8 cellular contexts compared by ENCODE assay signal in the genomic region with DNA sequence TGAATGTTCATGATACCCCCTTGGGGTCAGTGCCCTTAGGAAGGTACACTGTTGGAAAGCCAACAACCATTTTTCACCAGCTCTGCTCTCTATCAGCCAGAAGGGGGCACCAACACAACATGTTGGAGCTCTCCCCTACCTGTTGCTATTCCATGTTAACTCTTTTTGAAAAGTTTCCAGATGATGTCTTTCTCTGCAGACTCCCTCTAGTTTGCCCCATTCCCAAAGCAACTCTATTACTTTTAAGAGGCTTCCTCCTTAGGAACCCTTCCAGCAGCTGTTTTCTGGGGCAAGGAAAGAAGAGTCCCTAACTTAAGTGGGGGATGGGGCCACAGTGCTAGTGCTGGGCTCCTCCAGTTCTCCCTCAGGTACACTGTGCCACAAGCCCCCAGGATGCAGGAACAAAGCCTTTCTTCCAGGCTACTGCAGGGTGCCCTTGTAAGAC. TPM values are rescaled to one million over a fixed set of nuclear protein-coding genes. Genes with fewer than 3 reads are reported as not detected.
DNase-seq lines count a peak whose midpoint lies in the region; ATAC-seq, FAIRE-seq and TF ChIP-seq lines count a peak whose summit lies in the region.

No MANE protein-coding gene starts in this region.

- peak; percentile 76 to 83 for ATAC-seq in activated T-cell treated with anti-CD3 and anti-CD28 coated beads, Interleukin-2, amount 50 U/mL, for 4 hours
- ATAC-seq in pancreas (peak; percentile 67 to 91 (median 88)), HG02623 (IDR thresholded peaks at IDR 0.05; ENCODE audit: unreplicated experiment) (no peak), HG02763 (IDR thresholded peaks at IDR 0.05; ENCODE audit: unreplicated experiment) (no peak)

- H3K9me3 ChIP-seq in DOHH2 (ENCODE audit: control insufficient read depth, insufficient read depth, low read length): no peaks in the 10 kb centered on the region
- no peaks in the 10 kb centered on the region for H3K9me3 ChIP-seq in NT2/D1 (ENCODE audit: insufficient read depth, low read length)
- H3K9me3 ChIP-seq in pancreas: no peaks in the 10 kb centered on the region

- intact Hi-C loops in pancreas (cut with DNase I): no loop called here

- peaks cover 9% of the 10 kb centered on the region for H3K4me1 Mint-ChIP-seq in activated T-cell treated with anti-CD3 and anti-CD28 coated beads, Interleukin-2, amount 50 U/mL, for 4 hours (ENCODE audit: low read depth)

- peaks cover 9% of the 10 kb centered on the region for H3K36me3 Mint-ChIP-seq in activated T-cell treated with anti-CD3 and anti-CD28 coated beads, Interleukin-2, amount 50 U/mL, for 4 hours (ENCODE audit: insufficient read depth)

- no peak overlapping the region for H3K4me3 Mint-ChIP-seq in activated T-cell treated with anti-CD3 and anti-CD28 coated beads, Interleukin-2, amount 50 U/mL, for 4 hours

- no peak overlapping the region for H3K9ac ChIP-seq in NT2/D1 (ENCODE audit: insufficient read length, low read depth)

- no peaks in the 10 kb centered on the region for H3K36me3 ChIP-seq in DOHH2 (ENCODE audit: control insufficient read depth, low read length)
- peaks cover 42% of the 10 kb centered on the region for H3K36me3 ChIP-seq in NT2/D1 (ENCODE audit: insufficient read depth, insufficient read length, low read length)
- peaks cover 0 to 28% (median 4%) of the 10 kb centered on the region in 3 donors for H3K36me3 ChIP-seq in pancreas

- H3K79me2 ChIP-seq in DOHH2 (ENCODE audit: control insufficient read depth, low read length): no peaks in the 10 kb centered on the region

- H3K27ac ChIP-seq in DOHH2 (ENCODE audit: low read depth, low read length) (no peak overlapping the region), pancreas (no peak overlapping the region)

- no peaks in the 10 kb centered on the region for H3F3A ChIP-seq in DOHH2 (ENCODE audit: control insufficient read depth, insufficient read depth)

- no peaks in the 10 kb centered on the region for H3K9me3 Mint-ChIP-seq in activated T-cell treated with anti-CD3 and anti-CD28 coated beads, Interleukin-2, amount 50 U/mL, for 4 hours

- no peak for FAIRE-seq in pancreas (lab: Jason Lieb, UNC)

- H3K27me3 ChIP-seq in DOHH2 (ENCODE audit: control insufficient read depth, low read length) (no peaks in the 10 kb centered on the region), NT2/D1 (ENCODE audit: insufficient read depth, insufficient read length) (no peaks in the 10 kb centered on the region), pancreas (no peaks in the 10 kb centered on the region)

- H3K4me2 ChIP-seq in DOHH2 (ENCODE audit: low read length): no peak overlapping the region

- H4K20me1 ChIP-seq in DOHH2 (ENCODE audit: control insufficient read depth, insufficient read depth, low read depth, low read length): no peaks in the 10 kb centered on the region

- DNase-seq in HS-27A (ENCODE audit: low read depth) (peak; percentile 29), NT2/D1 (ENCODE audit: low read depth, low spot score) (peak; percentile 72), fibroblast of villous mesenchyme (ENCODE audit: low read depth) (peak; percentile 57), pancreas (peak in 2 of 6 donors; percentile 15 to 44)
- peak; percentile 35 for DNase-seq in activated T-cell treated with anti-CD3 and anti-CD28 coated beads, Interleukin-2, amount 50 U/mL, for 4 hours

- peak; percentile 89 for TF ChIP-seq CTCF in DOHH2 (IDR thresholded peaks at IDR 0.05; ENCODE audit: low read depth, low read length, poor library complexity, severe bottlenecking)
- TF ChIP-seq CTCF in fibroblast of villous mesenchyme (IDR thresholded peaks at IDR 0.05; ENCODE audit: insufficient read depth, low read depth, low read length): peak; percentile 87
- TF ChIP-seq CTCF in pancreas (IDR thresholded peaks at IDR 0.05): peak; percentile 42 to 63 (median 58)

- no peaks in the 10 kb centered on the region for H3K9me2 ChIP-seq in DOHH2 (replicated peaks; ENCODE audit: control insufficient read depth, low read length)

- H3K4me3 ChIP-seq in DOHH2 (ENCODE audit: low read length) (no peak overlapping the region), NT2/D1 (ENCODE audit: insufficient read length, low read depth) (no peak overlapping the region), fibroblast of villous mesenchyme (ENCODE audit: low read depth, low read length) (no peak overlapping the region), pancreas (no peak overlapping the region)

- no peaks in the 10 kb centered on the region for H3K27me3 Mint-ChIP-seq in activated T-cell treated with anti-CD3 and anti-CD28 coated beads, Interleukin-2, amount 50 U/mL, for 4 hours (ENCODE audit: low read depth)

- peaks cover 21% of the 10 kb centered on the region for H3K4me1 ChIP-seq in DOHH2 (ENCODE audit: control insufficient read depth, low read length)
- no peaks in the 10 kb centered on the region for H3K4me1 ChIP-seq in NT2/D1 (ENCODE audit: insufficient read depth, insufficient read length)
- no peaks in the 10 kb centered on the region for H3K4me1 ChIP-seq in pancreas

RNA-seq across cellular contexts. Expression of gene NDC1, which starts 22.9 kb away (rescaled TPM):
- 10 to 100 TPM; 34.2 to 39.8 (median 37.6) TPM for total RNA-seq in activated T-cell treated with anti-CD3 and anti-CD28 coated beads, Interleukin-2, amount 50 U/mL, for 4 hours
- total RNA-seq in fibroblast of villous mesenchyme (13.9 and 28.9 TPM in 2 replicates), pancreas (1 to 10 TPM; 1.6 to 7.4 (median 4.7) TPM)
- polyA plus RNA-seq in pancreas: 1 to 10 TPM; 1.8 to 3.5 TPM

RNA-seq across cellular contexts. Expression of gene YIPF1, which starts 28.6 kb away (rescaled TPM):
- total RNA-seq in activated T-cell treated with anti-CD3 and anti-CD28 coated beads, Interleukin-2, amount 50 U/mL, for 4 hours: 10 to 100 TPM; 12.5 to 15.4 (median 14.7) TPM
- 27.4 and 31.1 TPM in 2 replicates for total RNA-seq in fibroblast of villous mesenchyme
- total RNA-seq in pancreas: 10 to 100 TPM in 4 of 6 donors, 1 to 10 TPM in 2; 5.6 to 17.7 (median 10.9) TPM
- polyA plus RNA-seq in pancreas: 10 to 100 TPM; 10.5 to 16.6 TPM

RNA-seq across cellular contexts. Expression of gene DIO1, which starts 33.0 kb away (rescaled TPM):
- not detected for total RNA-seq in activated T-cell treated with anti-CD3 and anti-CD28 coated beads, Interleukin-2, amount 50 U/mL, for 4 hours
- total RNA-seq in fibroblast of villous mesenchyme: not detected in 2 replicates
- not detected for total RNA-seq in pancreas
- under 1 TPM in 1 of 2 donors, not detected in 1; 0.09 TPM for polyA plus RNA-seq in pancreas

Comparison
In these comparisons a context has a peak if more than half of its experiments do, and no peak if none do; other contexts are left out.
1. ATAC-seq: peak in activated T-cell treated with anti-CD3 and anti-CD28 coated beads, Interleukin-2, amount 50 U/mL, for 4 hours (2 of 2) and pancreas (4 of 4); none in HG02623 (single experiment) and HG02763 (single experiment).
2. Peak in every context shown above with its lines, with median percentiles within 50 percentile points of each other: CTCF ChIP-seq.